In genomic region chr14:73863209-73863608, GRCh38 we compare ENCODE assay signal across 7 cellular contexts.
"Had no signal": no experiment of that assay in that cellular context is flagged by ENCODE, and none has a peak within 500 bp of the region (broad histone marks: within the 10 kb centered on the region; RNA-seq: fewer than 3 reads in every experiment).

No MANE protein-coding gene starts in this region.

- FAIRE-seq: H1, H54, K562 had no signal

- H3K4me3 Mint-ChIP-seq: GM23338, H9 had no signal

- ATAC-seq: GM23338, K562 had no signal

- H3K9me3 Mint-ChIP-seq: GM23338, H9 had no signal

- DNase-seq: H9, HCEC 1CT, IMR-90 had no signal

- H3K27ac Mint-ChIP-seq: GM23338, H9 had no signal

- H3K4me1 Mint-ChIP-seq: GM23338, H9 had no signal

- H3K4me3 ChIP-seq: GM23338, K562 had no signal
